Comparison of ENCODE assay signal across 18 cellular contexts in genomic region chr7:2711895-2712675, GRCh38. TPM values are rescaled to one million over a fixed set of nuclear protein-coding genes. Genes with fewer than 3 reads are reported as not detected.
"Had no signal": no experiment of that assay in that cellular context is flagged by ENCODE, and none has a peak within 500 bp of the region (broad histone marks: within the 10 kb centered on the region; RNA-seq: fewer than 3 reads in every experiment).

No MANE protein-coding gene starts in this region.

- H3K4me3 ChIP-seq: ascending aorta, gastroesophageal sphincter, prostate gland, sigmoid colon, testis, vagina had no signal

- H3K27ac ChIP-seq: ascending aorta, epithelial cell of prostate, gastroesophageal sphincter, prostate gland, sigmoid colon, testis, vagina had no signal

- H3K27me3 Mint-ChIP-seq: activated B cell treated with CpG ODN at 0.5 μM for 24 hours had no signal

- ATAC-seq: gastroesophageal sphincter had no signal

- DNase-seq: activated B cell treated with CpG ODN at 0.5 μM for 24 hours; activated naive CD4-positive, alpha-beta T cell; cortex of kidney; sigmoid colon; stimulated activated CD4-positive, alpha-beta T cell treated with anti-CD3 and anti-CD28 coated beads, Interleukin-2, amount 100 ng/mL, for 48 hours; testis had no signal

- H3K9me3 Mint-ChIP-seq: activated B cell treated with CpG ODN at 0.5 μM for 24 hours; activated CD4-positive, alpha-beta T cell treated with anti-CD3 and anti-CD28 coated beads, Interleukin-2, amount 10 ng/mL, durations not matched to agents 24 days and 14 days; activated naive CD8-positive, alpha-beta T cell treated with anti-CD3 and anti-CD28 coated beads, Interleukin-2, amount 50 U/mL, for 24 hours; activated T-helper 1 cell treated with anti-CD3 and anti-CD28 coated beads, Interleukin-12 subunit alpha, Interleukin-12 subunit beta, Interleukin-2, Interleukin-4 antibody, amounts not matched to agents 30 ng/mL and 10 ng/mL and 1 ng/mL, durations not matched to agents 14 hours and 24 hours and 36 hours; naive thymus-derived CD4-positive, alpha-beta T cell; stimulated activated naive CD8-positive, alpha-beta T cell treated with anti-CD3 and anti-CD28 coated beads, Interleukin-15, Interleukin-2, amounts not matched to agents 100 ng/mL and 50 ng/mL, for 24 hours had no signal

- H3K36me3 ChIP-seq: prostate gland, sigmoid colon, vagina had no signal

- H3K9me3 ChIP-seq: ascending aorta, gastroesophageal sphincter, prostate gland, sigmoid colon, testis, vagina had no signal

- H3K27ac Mint-ChIP-seq: activated naive CD8-positive, alpha-beta T cell treated with anti-CD3 and anti-CD28 coated beads, Interleukin-2, amount 50 U/mL, for 24 hours; stimulated activated naive CD8-positive, alpha-beta T cell treated with anti-CD3 and anti-CD28 coated beads, Interleukin-15, Interleukin-2, amounts not matched to agents 100 ng/mL and 50 ng/mL, for 24 hours had no signal

- H3K4me3 Mint-ChIP-seq: activated naive CD8-positive, alpha-beta T cell treated with anti-CD3 and anti-CD28 coated beads, Interleukin-2, amount 50 U/mL, for 24 hours had no signal

- FAIRE-seq: bronchial epithelial cell, keratinocyte had no signal

- H3K27me3 ChIP-seq: ascending aorta, gastroesophageal sphincter, sigmoid colon, testis, vagina had no signal

RNA-seq across cellular contexts. Expression of gene AMZ1, which starts 24.1 kb away (rescaled TPM):
- total RNA-seq: activated CD4-positive, alpha-beta T cell treated with anti-CD3 and anti-CD28 coated beads, Interleukin-2, amount 10 ng/mL, durations not matched to agents 24 days and 14 days; ascending aorta; bronchial epithelial cell had no signal
